1 cellular context compared by ENCODE assay signal in the genomic region with DNA sequence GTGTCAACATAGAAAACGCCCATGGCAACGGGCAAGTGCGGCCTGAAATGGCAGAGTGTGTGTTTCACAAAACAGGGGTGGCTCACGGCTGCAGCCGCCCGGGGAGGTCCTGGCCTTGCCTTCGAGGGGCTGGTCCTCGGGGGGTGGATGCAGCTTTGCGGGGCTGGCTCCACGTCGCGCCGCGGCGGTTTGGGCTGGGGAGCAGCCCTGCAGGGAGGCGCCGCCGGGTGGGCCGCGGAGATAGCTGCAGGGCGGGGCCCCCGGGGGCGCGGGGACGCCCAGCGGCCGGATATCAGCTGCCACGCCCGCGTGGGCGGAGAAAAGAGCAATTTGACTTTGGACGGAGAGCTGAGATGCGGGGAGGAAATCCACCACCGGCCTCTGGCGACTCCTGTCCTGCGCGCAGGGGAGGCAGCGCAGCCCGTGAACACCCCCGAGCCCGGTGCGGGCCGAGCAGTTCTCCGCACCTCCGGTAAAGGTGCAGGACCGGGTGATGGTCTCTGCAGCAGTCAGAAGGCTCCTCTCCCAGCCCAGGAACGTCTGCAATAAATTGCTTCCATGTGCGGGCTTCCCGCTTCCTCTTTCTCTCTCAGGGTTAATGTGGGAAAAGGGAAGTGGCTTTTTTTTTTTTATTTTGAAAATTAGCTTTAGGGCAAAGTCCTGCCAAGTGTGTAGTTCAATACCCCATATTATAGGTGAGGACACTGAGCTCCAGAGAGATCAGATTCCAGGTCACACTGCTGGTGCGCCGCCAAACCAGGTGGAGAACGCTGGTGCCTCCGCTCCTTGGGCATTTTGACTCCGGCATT.
TF ChIP-seq lines count a peak whose summit lies in the region.

No MANE protein-coding gene starts in this region.

TF ChIP-seq in K562, 482 proteins besides CTCF, POLR2A, EP300 and RAD21 (continued from another document and continues in another):
- TF ChIP-seq, protein P1, sequence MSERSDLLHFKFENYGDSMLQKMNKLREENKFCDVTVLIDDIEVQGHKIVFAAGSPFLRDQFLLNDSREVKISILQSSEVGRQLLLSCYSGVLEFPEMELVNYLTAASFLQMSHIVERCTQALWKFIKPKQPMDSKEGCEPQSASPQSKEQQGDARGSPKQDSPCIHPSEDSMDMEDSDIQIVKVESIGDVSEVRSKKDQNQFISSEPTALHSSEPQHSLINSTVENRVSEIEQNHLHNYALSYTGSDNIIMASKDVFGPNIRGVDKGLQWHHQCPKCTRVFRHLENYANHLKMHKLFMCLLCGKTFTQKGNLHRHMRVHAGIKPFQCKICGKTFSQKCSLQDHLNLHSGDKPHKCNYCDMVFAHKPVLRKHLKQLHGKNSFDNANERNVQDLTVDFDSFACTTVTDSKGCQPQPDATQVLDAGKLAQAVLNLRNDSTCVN (CRISPR knock-in tag; IDR thresholded peaks at IDR 0.05): no peak
- TF ChIP-seq ZNF551 (CRISPR knock-in tag; IDR thresholded peaks at IDR 0.05) (no peak), ZNF324 (CRISPR knock-in tag; IDR thresholded peaks at IDR 0.05) (no peak), NUFIP1 (IDR thresholded peaks at IDR 0.05; ENCODE audit: partially characterized antibody) (no peak), XRCC4 (IDR thresholded peaks at IDR 0.05; ENCODE audit: extremely low read depth, insufficient read depth, insufficient read length) (no peak), NCOA4 (IDR thresholded peaks at IDR 0.05; ENCODE audit: partially characterized antibody) (no peak), NFIC (IDR thresholded peaks at IDR 0.05) (peak; percentile 61), CREM (IDR thresholded peaks at IDR 0.05; ENCODE audit: low read depth) (peak; percentile 54; the same call in 1 of the 2 replicates), ZNF79 (CRISPR knock-in tag; IDR thresholded peaks at IDR 0.05; ENCODE audit: low read depth) (no peak), JUN (IDR thresholded peaks at IDR 0.05; ENCODE audit: borderline replicate concordance, low read depth, low read length) (peak; percentile 5; the same call in 1 of the 2 replicates), JUN (CRISPR knock-in tag; IDR thresholded peaks at IDR 0.05; ENCODE audit: borderline replicate concordance) (no peak), NRF1 (conservative IDR thresholded peaks at IDR 0.05 in 1 of 2, IDR thresholded peaks at IDR 0.05 in 1 of 2) (peak; percentile 80 to 81), MEF2D (tag; conservative IDR thresholded peaks at IDR 0.05; ENCODE audit: low read depth) (no peak), MTA3 (IDR thresholded peaks at IDR 0.05; ENCODE audit: borderline replicate concordance) (peak; percentile 86), PHB2 (IDR thresholded peaks at IDR 0.05; ENCODE audit: low read depth) (no peak), L3MBTL2 (IDR thresholded peaks at IDR 0.05) (peak; percentile 56), HSF4 (CRISPR knock-in tag; IDR thresholded peaks at IDR 0.05; ENCODE audit: borderline replicate concordance) (no peak), ZNF780A (CRISPR knock-in tag; IDR thresholded peaks at IDR 0.05) (no peak), NFYB (IDR thresholded peaks at IDR 0.05; ENCODE audit: extremely low read depth, insufficient read length) (no peak), U2AF1 (optimal IDR thresholded peaks at IDR 0.05; ENCODE audit: low read depth, low read length) (no peak), FOXP1 (CRISPR knock-in tag; IDR thresholded peaks at IDR 0.05) (0 out of 2 replicates have a peak, but pooled peaks have one; percentile 36), DNMT1 (IDR thresholded peaks at IDR 0.05) (no peak), FOXJ2 (tag; IDR thresholded peaks at IDR 0.05) (peak; percentile 74; the same call in 1 of the 2 replicates), SMARCA5 (IDR thresholded peaks at IDR 0.05) (no peak), SP2 (IDR thresholded peaks at IDR 0.05; ENCODE audit: extremely low read depth, low read depth, low read length, poor library complexity, severe bottlenecking) (no peak), ZBTB8A (IDR thresholded peaks at IDR 0.05; ENCODE audit: partially characterized antibody) (no peak), MEIS2 (IDR thresholded peaks at IDR 0.05; ENCODE audit: partially characterized antibody) (peak; percentile 6), HDAC6 (IDR thresholded peaks at IDR 0.05; ENCODE audit: low read depth, low read length) (no peak), SMAD2 (IDR thresholded peaks at IDR 0.05; ENCODE audit: low read depth, low read length) (no peak), PHF8 (IDR thresholded peaks at IDR 0.05; ENCODE audit: borderline replicate concordance, low read length) (peak; percentile 75; the same call in 1 of the 2 replicates), RBM34 (IDR thresholded peaks at IDR 0.05; ENCODE audit: borderline replicate concordance, insufficient read depth, low read length) (no peak), CBFA2T3 (IDR thresholded peaks at IDR 0.05) (peak; percentile 85), ZFP1 (CRISPR knock-in tag; IDR thresholded peaks at IDR 0.05) (no peak), HCFC1 (IDR thresholded peaks at IDR 0.05; ENCODE audit: low read depth, low read length) (no peak), ELF4 (CRISPR knock-in tag; IDR thresholded peaks at IDR 0.05) (no peak), SRSF9 (IDR thresholded peaks at IDR 0.05; ENCODE audit: borderline replicate concordance, low read depth, low read length) (no peak)
- TF ChIP-seq, protein P2, sequence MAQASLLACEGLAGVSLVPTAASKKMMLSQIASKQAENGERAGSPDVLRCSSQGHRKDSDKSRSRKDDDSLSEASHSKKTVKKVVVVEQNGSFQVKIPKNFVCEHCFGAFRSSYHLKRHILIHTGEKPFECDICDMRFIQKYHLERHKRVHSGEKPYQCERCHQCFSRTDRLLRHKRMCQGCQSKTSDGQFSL (CRISPR knock-in tag; IDR thresholded peaks at IDR 0.05): no peak
- TF ChIP-seq, protein P2 (tag; IDR thresholded peaks at IDR 0.05): no peak
- TF ChIP-seq, protein P3, sequence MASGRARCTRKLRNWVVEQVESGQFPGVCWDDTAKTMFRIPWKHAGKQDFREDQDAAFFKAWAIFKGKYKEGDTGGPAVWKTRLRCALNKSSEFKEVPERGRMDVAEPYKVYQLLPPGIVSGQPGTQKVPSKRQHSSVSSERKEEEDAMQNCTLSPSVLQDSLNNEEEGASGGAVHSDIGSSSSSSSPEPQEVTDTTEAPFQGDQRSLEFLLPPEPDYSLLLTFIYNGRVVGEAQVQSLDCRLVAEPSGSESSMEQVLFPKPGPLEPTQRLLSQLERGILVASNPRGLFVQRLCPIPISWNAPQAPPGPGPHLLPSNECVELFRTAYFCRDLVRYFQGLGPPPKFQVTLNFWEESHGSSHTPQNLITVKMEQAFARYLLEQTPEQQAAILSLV (tag; IDR thresholded peaks at IDR 0.05): no peak
- TF ChIP-seq, protein P4, sequence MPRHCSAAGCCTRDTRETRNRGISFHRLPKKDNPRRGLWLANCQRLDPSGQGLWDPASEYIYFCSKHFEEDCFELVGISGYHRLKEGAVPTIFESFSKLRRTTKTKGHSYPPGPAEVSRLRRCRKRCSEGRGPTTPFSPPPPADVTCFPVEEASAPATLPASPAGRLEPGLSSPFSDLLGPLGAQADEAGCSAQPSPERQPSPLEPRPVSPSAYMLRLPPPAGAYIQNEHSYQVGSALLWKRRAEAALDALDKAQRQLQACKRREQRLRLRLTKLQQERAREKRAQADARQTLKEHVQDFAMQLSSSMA (CRISPR knock-in tag; IDR thresholded peaks at IDR 0.05): no peak
- TF ChIP-seq, protein P5, sequence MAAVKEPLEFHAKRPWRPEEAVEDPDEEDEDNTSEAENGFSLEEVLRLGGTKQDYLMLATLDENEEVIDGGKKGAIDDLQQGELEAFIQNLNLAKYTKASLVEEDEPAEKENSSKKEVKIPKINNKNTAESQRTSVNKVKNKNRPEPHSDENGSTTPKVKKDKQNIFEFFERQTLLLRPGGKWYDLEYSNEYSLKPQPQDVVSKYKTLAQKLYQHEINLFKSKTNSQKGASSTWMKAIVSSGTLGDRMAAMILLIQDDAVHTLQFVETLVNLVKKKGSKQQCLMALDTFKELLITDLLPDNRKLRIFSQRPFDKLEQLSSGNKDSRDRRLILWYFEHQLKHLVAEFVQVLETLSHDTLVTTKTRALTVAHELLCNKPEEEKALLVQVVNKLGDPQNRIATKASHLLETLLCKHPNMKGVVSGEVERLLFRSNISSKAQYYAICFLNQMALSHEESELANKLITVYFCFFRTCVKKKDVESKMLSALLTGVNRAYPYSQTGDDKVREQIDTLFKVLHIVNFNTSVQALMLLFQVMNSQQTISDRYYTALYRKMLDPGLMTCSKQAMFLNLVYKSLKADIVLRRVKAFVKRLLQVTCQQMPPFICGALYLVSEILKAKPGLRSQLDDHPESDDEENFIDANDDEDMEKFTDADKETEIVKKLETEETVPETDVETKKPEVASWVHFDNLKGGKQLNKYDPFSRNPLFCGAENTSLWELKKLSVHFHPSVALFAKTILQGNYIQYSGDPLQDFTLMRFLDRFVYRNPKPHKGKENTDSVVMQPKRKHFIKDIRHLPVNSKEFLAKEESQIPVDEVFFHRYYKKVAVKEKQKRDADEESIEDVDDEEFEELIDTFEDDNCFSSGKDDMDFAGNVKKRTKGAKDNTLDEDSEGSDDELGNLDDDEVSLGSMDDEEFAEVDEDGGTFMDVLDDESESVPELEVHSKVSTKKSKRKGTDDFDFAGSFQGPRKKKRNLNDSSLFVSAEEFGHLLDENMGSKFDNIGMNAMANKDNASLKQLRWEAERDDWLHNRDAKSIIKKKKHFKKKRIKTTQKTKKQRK (IDR thresholded peaks at IDR 0.05; ENCODE audit: borderline replicate concordance, low read depth, low read length): no peak
- TF ChIP-seq, protein P6, sequence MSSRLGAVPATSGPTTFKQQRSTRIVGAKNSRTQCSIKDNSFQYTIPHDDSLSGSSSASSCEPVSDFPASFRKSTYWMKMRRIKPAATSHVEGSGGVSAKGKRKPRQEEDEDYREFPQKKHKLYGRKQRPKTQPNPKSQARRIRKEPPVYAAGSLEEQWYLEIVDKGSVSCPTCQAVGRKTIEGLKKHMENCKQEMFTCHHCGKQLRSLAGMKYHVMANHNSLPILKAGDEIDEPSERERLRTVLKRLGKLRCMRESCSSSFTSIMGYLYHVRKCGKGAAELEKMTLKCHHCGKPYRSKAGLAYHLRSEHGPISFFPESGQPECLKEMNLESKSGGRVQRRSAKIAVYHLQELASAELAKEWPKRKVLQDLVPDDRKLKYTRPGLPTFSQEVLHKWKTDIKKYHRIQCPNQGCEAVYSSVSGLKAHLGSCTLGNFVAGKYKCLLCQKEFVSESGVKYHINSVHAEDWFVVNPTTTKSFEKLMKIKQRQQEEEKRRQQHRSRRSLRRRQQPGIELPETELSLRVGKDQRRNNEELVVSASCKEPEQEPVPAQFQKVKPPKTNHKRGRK (tag; IDR thresholded peaks at IDR 0.05): no peak
- TF ChIP-seq, protein P7, sequence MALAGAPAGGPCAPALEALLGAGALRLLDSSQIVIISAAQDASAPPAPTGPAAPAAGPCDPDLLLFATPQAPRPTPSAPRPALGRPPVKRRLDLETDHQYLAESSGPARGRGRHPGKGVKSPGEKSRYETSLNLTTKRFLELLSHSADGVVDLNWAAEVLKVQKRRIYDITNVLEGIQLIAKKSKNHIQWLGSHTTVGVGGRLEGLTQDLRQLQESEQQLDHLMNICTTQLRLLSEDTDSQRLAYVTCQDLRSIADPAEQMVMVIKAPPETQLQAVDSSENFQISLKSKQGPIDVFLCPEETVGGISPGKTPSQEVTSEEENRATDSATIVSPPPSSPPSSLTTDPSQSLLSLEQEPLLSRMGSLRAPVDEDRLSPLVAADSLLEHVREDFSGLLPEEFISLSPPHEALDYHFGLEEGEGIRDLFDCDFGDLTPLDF (CRISPR knock-in tag; IDR thresholded peaks at IDR 0.05): peak; percentile 62; the same call in 1 of the 2 replicates
